8 cellular contexts compared by ENCODE assay signal in genomic region chr17:10295728-10296343, GRCh38.
DNase-seq lines count a peak whose midpoint lies in the region; ATAC-seq and TF ChIP-seq lines count a peak whose summit lies in the region.

No MANE protein-coding gene starts in this region.

- TF ChIP-seq CTCF in body of pancreas (IDR thresholded peaks at IDR 0.05): peak; percentile 23 to 56 (median 49)

- no peaks in the 10 kb centered on the region for H3K9me3 ChIP-seq in body of pancreas

- POLR2A ChIA-PET in HEK293T (lab: Yijun Ruan, JAX): interaction anchor here (1.2 kb wide), 1 partner anchor 14 kb away, joined by 4 read pairs; no protein-coding TSS in a partner anchor

- H3K4me1 ChIP-seq in body of pancreas: no peaks in the 10 kb centered on the region

- no peak for ATAC-seq in body of pancreas
- peak; percentile 68 for ATAC-seq in left colon

- H3K36me3 ChIP-seq in body of pancreas (replicated peaks in 1 of 2; ENCODE audit: insufficient read depth in 1 of 2, low read depth in 2 of 2): no peaks in the 10 kb centered on the region

- no peak overlapping the region for H3K27ac ChIP-seq in body of pancreas

- intact Hi-C loops in body of pancreas (cut with DNase I): no loop called here
- intact Hi-C loops in left colon (cut with DNase I, micrococcal nuclease): no loop called here

- H3K4me3 ChIP-seq in body of pancreas: no peak overlapping the region

- WGBS in body of pancreas, 2 donors: 28 to 29% methylated on average over 5 of the region's 5 CpGs

- H3K27me3 ChIP-seq in body of pancreas: no peaks in the 10 kb centered on the region

- DNase-seq in DMS 273 (lab: John Stamatoyannopoulos, UW; ENCODE audit: unreplicated experiment) (peak; percentile 62), DMS 273 treated with DMSO at 0.1 percent for 48 hours (lab: John Stamatoyannopoulos, UW) (no peak), HEK293T (ENCODE audit: extremely low spot score) (peak; percentile 73), OCI-M1 (lab: John Stamatoyannopoulos, UW) (peak; percentile 63), body of pancreas (peak in 3 of 4 donors; percentile 27 to 36 (median 34)), left colon (peak in 1 of 2 donors; percentile 37), superior temporal gyrus (ENCODE audit: extremely low spot score) (peak; percentile 81), NCI-H446 treated with DMSO at 0.1 percent for 48 hours (lab: John Stamatoyannopoulos, UW) (no peak)

- CTCF ChIA-PET in HEK293T (lab: Yijun Ruan, JAX): interaction anchor here (0.7 to 1.8 kb wide), 6 partner anchors 19 to 335 kb away, joined by 3 to 12 read pairs (median 4); no protein-coding TSS in a partner anchor

- no peak for TF ChIP-seq POLR2A in body of pancreas (IDR thresholded peaks at IDR 0.05)

TF ChIP-seq in HEK293T, 16 proteins besides CTCF, POLR2A, EP300 and RAD21:
- no peak for TF ChIP-seq ELF4 (IDR thresholded peaks at IDR 0.05)
- TF ChIP-seq PKNOX1 (IDR thresholded peaks at IDR 0.05): no peak
- no peak for TF ChIP-seq L3MBTL2 (conservative IDR thresholded peaks at IDR 0.05)
- TF ChIP-seq FOXK2 (IDR thresholded peaks at IDR 0.05): no peak
- TF ChIP-seq SUZ12 (IDR thresholded peaks at IDR 0.05): no peak
- TF ChIP-seq FOXA1 (IDR thresholded peaks at IDR 0.05): no peak
- TF ChIP-seq CTBP1 (IDR thresholded peaks at IDR 0.05; ENCODE audit: borderline replicate concordance): no peak
- no peak for TF ChIP-seq ARNT (IDR thresholded peaks at IDR 0.05)
- no peak for TF ChIP-seq SP1 (IDR thresholded peaks at IDR 0.05)
- no peak for TF ChIP-seq ZNF384 (IDR thresholded peaks at IDR 0.05)
- no peak for TF ChIP-seq NFRKB (IDR thresholded peaks at IDR 0.05)

Comparison
In these comparisons a context has a peak if more than half of its experiments do, and no peak if none do; other contexts are left out.
1. DNase-seq: peak in DMS 273 (single experiment), HEK293T (single experiment), OCI-M1 (single experiment), body of pancreas (3 of 4) and superior temporal gyrus (single experiment); none in DMS 273 treated with DMSO at 0.1 percent for 48 hours (single experiment) and NCI-H446 treated with DMSO at 0.1 percent for 48 hours (single experiment).